ENCODE assay signal across 8 cellular contexts in genomic region chr11:57324154-57324885, GRCh38. TPM values are rescaled to one million over a fixed set of nuclear protein-coding genes. Genes with fewer than 3 reads are reported as not detected.
A peak's percentile ranks its signal among the peaks of the same experiment; 100 is the strongest.
DNase-seq lines count a peak whose midpoint lies in the region; ATAC-seq and TF ChIP-seq lines count a peak whose summit lies in the region.

No MANE protein-coding gene starts in this region.

- H3K9me3 ChIP-seq in SJCRH30 (replicated peaks) (no peaks in the 10 kb centered on the region), liver (ENCODE audit: control insufficient read depth in 4 of 4, low read length in 3 of 4) (no peaks in the 10 kb centered on the region)

- no peaks in the 10 kb centered on the region for H3K27me3 ChIP-seq in SJCRH30
- no peaks in the 10 kb centered on the region for H3K27me3 ChIP-seq in liver (ENCODE audit: control insufficient read depth in 4 of 4, insufficient read depth in 4 of 4, low read length in 3 of 4)

- WGBS in liver, result 1% methylated on average over 64 of the region's 64 CpGs

- H3K4me3 ChIP-seq in SJCRH30, result peak overlapping the region; percentile 65
- H3K4me3 ChIP-seq in choroid plexus epithelial cell (ENCODE audit: low read depth, low read length), result peak overlapping the region; percentile 84
- H3K4me3 ChIP-seq in liver (ENCODE audit: low read depth in 1 of 3, low read length in 3 of 3), result peak overlapping the region; percentile 70 to 82 (median 70)

- no peak for TF ChIP-seq CTCF in choroid plexus epithelial cell (conservative IDR thresholded peaks at IDR 0.05; ENCODE audit: low read depth, low read length)
- TF ChIP-seq CTCF in liver (IDR thresholded peaks at IDR 0.05; ENCODE audit: low read depth, low read length, missing input control), result no peak

- peak; percentile 1 for ATAC-seq in HG02884 (IDR thresholded peaks at IDR 0.05; ENCODE audit: unreplicated experiment)
- no peak for ATAC-seq in HG03196 (IDR thresholded peaks at IDR 0.05; ENCODE audit: unreplicated experiment)

- DNase-seq in EH (ENCODE audit: low read depth) (peak; percentile 67), SJCRH30 (peak; percentile 72 to 73), choroid plexus epithelial cell (ENCODE audit: low read depth) (peak; percentile 59), cortex of kidney (lab: John Stamatoyannopoulos, UW) (no peak)

- TF ChIP-seq RAD21 in liver (IDR thresholded peaks at IDR 0.05), result no peak

- H3K4me1 ChIP-seq in SJCRH30, result peaks cover 21% of the 10 kb centered on the region
- peaks cover 13 to 54% (median 46%) of the 10 kb centered on the region in 4 donors for H3K4me1 ChIP-seq in liver (ENCODE audit: control insufficient read depth in 4 of 4, insufficient read depth in 4 of 4, low read length in 3 of 4)

- peak overlapping the region in 1 of 2 donors; percentile 56 for H3K9ac ChIP-seq in liver (ENCODE audit: low read depth in 1 of 2, low read length in 2 of 2)

- peaks cover 34% of the 10 kb centered on the region for H3K36me3 ChIP-seq in SJCRH30
- H3K36me3 ChIP-seq in liver (ENCODE audit: control insufficient read depth in 4 of 4, insufficient read depth in 3 of 4, low read depth in 1 of 4, low read length in 3 of 4), result peaks cover 4 to 24% (median 10%) of the 10 kb centered on the region in 4 donors

- peak overlapping the region; percentile 33; the same call in 1 of the 2 replicates for H3K27ac ChIP-seq in SJCRH30
- peak overlapping the region; percentile 82 to 87 for H3K27ac ChIP-seq in liver (ENCODE audit: low read depth in 1 of 2, low read length in 2 of 2)
- peak overlapping the region; percentile 87 for H3K27ac ChIP-seq in temporal lobe (ENCODE audit: low read depth, low read length)

TF ChIP-seq in liver, 16 proteins besides CTCF, POLR2A, EP300 and RAD21:
- no peak for TF ChIP-seq ZBTB33 (IDR thresholded peaks at IDR 0.05)
- TF ChIP-seq HNF4G (IDR thresholded peaks at IDR 0.05), result no peak
- TF ChIP-seq YY1 (IDR thresholded peaks at IDR 0.05), result no peak
- TF ChIP-seq EGR1 (IDR thresholded peaks at IDR 0.05; ENCODE audit: low read depth in 2 of 2), result no peak
- TF ChIP-seq HNF4A (conservative IDR thresholded peaks at IDR 0.05), result no peak
- no peak for TF ChIP-seq SP1 (IDR thresholded peaks at IDR 0.05)
- no peak for TF ChIP-seq RXRA (IDR thresholded peaks at IDR 0.05)
- no peak for TF ChIP-seq MAX (IDR thresholded peaks at IDR 0.05)
- no peak for TF ChIP-seq REST (IDR thresholded peaks at IDR 0.05)
- no peak for TF ChIP-seq FOXA2 (IDR thresholded peaks at IDR 0.05)
- no peak for TF ChIP-seq FOXA1 (IDR thresholded peaks at IDR 0.05)
- TF ChIP-seq GABPA (IDR thresholded peaks at IDR 0.05 in 1 of 2, conservative IDR thresholded peaks at IDR 0.05 in 1 of 2), result no peak
- TF ChIP-seq JUND (IDR thresholded peaks at IDR 0.05), result no peak
- no peak for TF ChIP-seq NR2F2 (IDR thresholded peaks at IDR 0.05)
TF ChIP-seq in liver: peak in this region for 0.

RNA-seq across cellular contexts. Expression of gene TNKS1BP1, which starts 0.4 kb away (rescaled TPM):
- 53.5 and 70.9 TPM in 2 replicates for total RNA-seq in SJCRH30 (2014; rRNA removed; shearing (Covaris generic))
- total RNA-seq in liver (10 to 100 TPM; 28.3 to 61.9 TPM), temporal lobe (13.5 TPM)
- polyA plus RNA-seq in liver, result 10 to 100 TPM; 32.0 to 67.1 TPM

RNA-seq across cellular contexts. Expression of gene SSRP1, which starts 11.4 kb away (rescaled TPM):
- 248 and 249 TPM in 2 replicates for total RNA-seq in SJCRH30 (2014; rRNA removed; shearing (Covaris generic))
- total RNA-seq in liver (10 to 100 TPM; 28.5 to 45.3 TPM), temporal lobe (45.2 TPM)
- 10 to 100 TPM; 13.9 to 28.2 TPM for polyA plus RNA-seq in liver

RNA-seq across cellular contexts. Expression of gene P2RX3, which starts 13.8 kb away (rescaled TPM):
- not detected in 2 replicates for total RNA-seq in SJCRH30 (2014; rRNA removed; shearing (Covaris generic))
- total RNA-seq in liver (under 1 TPM; 0.28 to 0.33 TPM), temporal lobe (not detected)
- under 1 TPM; 0.18 TPM for polyA plus RNA-seq in liver

RNA-seq across cellular contexts. Expression of gene PRG3, which starts 56.6 kb away (rescaled TPM):
- total RNA-seq in SJCRH30 (2014; rRNA removed; shearing (Covaris generic)), result not detected in 2 replicates
- total RNA-seq in liver (1 to 10 TPM in 1 of 2 donors, not detected in 1; 4.9 TPM), temporal lobe (not detected)
- polyA plus RNA-seq in liver, result under 1 TPM in 1 of 2 donors, not detected in 1; 0.22 TPM

Comparison
In these comparisons a context has a peak if more than half of its experiments do, and no peak if none do; other contexts are left out.
1. H3K27ac ChIP-seq: peak in every context shown above with its lines; median percentile 87 in temporal lobe; 84 in liver; 33 in SJCRH30.